ENCODE assay signal across 17 cellular contexts in the genomic region with DNA sequence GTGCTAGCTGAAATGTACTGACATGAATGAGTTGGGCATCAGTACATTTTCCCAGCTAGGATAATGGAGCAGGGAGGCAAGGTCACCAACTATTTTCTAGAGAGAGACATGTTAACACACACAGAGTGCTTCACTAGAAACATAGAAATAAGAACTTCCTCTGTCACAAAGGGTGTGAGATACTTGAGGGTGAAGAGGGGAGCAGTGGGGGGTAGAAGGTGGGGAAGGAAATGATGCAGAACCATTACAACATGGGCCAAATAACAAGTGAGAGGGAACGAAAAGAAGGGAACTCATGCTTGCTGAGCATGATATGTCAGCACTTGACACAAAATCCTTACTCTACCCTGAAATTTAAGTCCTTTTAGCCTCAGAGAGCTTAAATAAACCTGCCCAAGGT.
A peak's percentile ranks its signal among the peaks of the same experiment; 100 is the strongest.
DNase-seq lines count a peak whose midpoint lies in the region; ATAC-seq and TF ChIP-seq lines count a peak whose summit lies in the region.
"Had no signal": no experiment of that assay in that cellular context is flagged by ENCODE, and none has a peak within 500 bp of the region (broad histone marks: within the 10 kb centered on the region; RNA-seq: fewer than 3 reads in every experiment).

No MANE protein-coding gene starts in this region.

- peak overlapping the region; percentile 57 for H3K9ac ChIP-seq in SU-DHL-6 (ENCODE audit: low read length)

- no peaks in the 10 kb centered on the region for H3K79me2 ChIP-seq in SU-DHL-6 (ENCODE audit: insufficient read depth, low read length)

- no peaks in the 10 kb centered on the region for H3K4me1 ChIP-seq in naive thymus-derived CD4-positive, alpha-beta T cell (ENCODE audit: control insufficient read depth in 2 of 2, insufficient read depth in 2 of 2, low read length in 2 of 2)
- H3K4me1 ChIP-seq: SJSA1 had no signal

- intact Hi-C loops in naive thymus-derived CD4-positive, alpha-beta T cell (cut with micrococcal nuclease): no loop called here

- POLR2A ChIA-PET in naive thymus-derived CD4-positive, alpha-beta T cell (lab: Charles Lee): no interaction called here

- peaks cover 0 to 10% (median 0%) of the 10 kb centered on the region in 7 donors for H3K4me1 Mint-ChIP-seq in naive thymus-derived CD4-positive, alpha-beta T cell
- H3K4me1 Mint-ChIP-seq: CD4-positive, alpha-beta memory T cell had no signal

- peak overlapping the region; percentile 61 for H3K4me2 ChIP-seq in SU-DHL-6 (ENCODE audit: low read depth, low read length, poor library complexity, severe bottlenecking)

- ATAC-seq in HG02938 (IDR thresholded peaks at IDR 0.05; ENCODE audit: unreplicated experiment): peak; percentile 25
- ATAC-seq in naive thymus-derived CD4-positive, alpha-beta T cell: peak; percentile 83

- no peak overlapping the region for H3K4me3 ChIP-seq in GM12865 (ENCODE audit: low read depth, low read length)
- H3K4me3 ChIP-seq in SU-DHL-6 (ENCODE audit: insufficient read depth, low read length, poor library complexity, severe bottlenecking): no peak overlapping the region
- no peak overlapping the region for H3K4me3 ChIP-seq in naive thymus-derived CD4-positive, alpha-beta T cell (ENCODE audit: low read length)
- H3K4me3 ChIP-seq: sigmoid colon, SJSA1 had no signal

- peak overlapping the region; percentile 96 for H3K27ac ChIP-seq in SU-DHL-6 (ENCODE audit: low read depth, low read length)
- H3K27ac ChIP-seq in naive thymus-derived CD4-positive, alpha-beta T cell (ENCODE audit: low read depth, low read length): no peak overlapping the region
- H3K27ac ChIP-seq: SJSA1 had no signal

- DNase-seq in GM12865 (ENCODE audit: low read depth) (peak; percentile 68), activated gamma-delta T cell (lab: John Stamatoyannopoulos, UW) (no peak), cerebellar cortex (ENCODE audit: low spot score) (no peak), SHP77 treated with DMSO at 0.1 percent for 48 hours (lab: John Stamatoyannopoulos, UW) (no peak)
- no peak for DNase-seq in naive thymus-derived CD4-positive, alpha-beta T cell
- DNase-seq: activated naive CD4-positive, alpha-beta T cell; CD4-positive, alpha-beta memory T cell; foreskin fibroblast; GF-D8; immature natural killer cell; NCI-H187; NCI-H748 treated with DMSO at 0.1 percent for 48 hours; sigmoid colon had no signal

- TF ChIP-seq CTCF in GM12865 (IDR thresholded peaks at IDR 0.05; ENCODE audit: insufficient read depth, low read depth, low read length, missing control alignments) (no peak), SU-DHL-6 (IDR thresholded peaks at IDR 0.05; ENCODE audit: insufficient read depth, low read length, poor library complexity, severe bottlenecking) (no peak)

- no peaks in the 10 kb centered on the region for H3K9me2 ChIP-seq in SU-DHL-6 (replicated peaks; ENCODE audit: insufficient read depth, low read length)

- H3K36me3 Mint-ChIP-seq in naive thymus-derived CD4-positive, alpha-beta T cell: peaks cover 0 to 3% (median 0%) of the 10 kb centered on the region in 5 donors
- H3K36me3 Mint-ChIP-seq: CD4-positive, alpha-beta memory T cell; immature natural killer cell had no signal

- no peaks in the 10 kb centered on the region for H3K27me3 Mint-ChIP-seq in naive thymus-derived CD4-positive, alpha-beta T cell
- H3K27me3 Mint-ChIP-seq: CD4-positive, alpha-beta memory T cell; stimulated activated naive CD8-positive, alpha-beta T cell treated with anti-CD3 and anti-CD28 coated beads, Interleukin-15, Interleukin-2, amounts not matched to agents 100 ng/mL and 50 ng/mL, for 24 hours had no signal

- H3K27ac Mint-ChIP-seq in naive thymus-derived CD4-positive, alpha-beta T cell: no peak overlapping the region
- H3K27ac Mint-ChIP-seq: stimulated activated naive CD8-positive, alpha-beta T cell treated with anti-CD3 and anti-CD28 coated beads, Interleukin-15, Interleukin-2, amounts not matched to agents 100 ng/mL and 50 ng/mL, for 24 hours had no signal

- no peaks in the 10 kb centered on the region for H3K27me3 ChIP-seq in SU-DHL-6 (ENCODE audit: low read length)
- H3K27me3 ChIP-seq in naive thymus-derived CD4-positive, alpha-beta T cell (ENCODE audit: control insufficient read depth in 2 of 2, insufficient read depth in 2 of 2, low read length in 2 of 2): no peaks in the 10 kb centered on the region
- H3K27me3 ChIP-seq: sigmoid colon, SJSA1 had no signal

- no peaks in the 10 kb centered on the region for H4K20me1 ChIP-seq in SU-DHL-6 (ENCODE audit: low read depth, low read length)

- H2AFZ ChIP-seq in SU-DHL-6 (ENCODE audit: low read depth, low read length, severe bottlenecking): peak overlapping the region; percentile 10

- H3K9me3 Mint-ChIP-seq in naive thymus-derived CD4-positive, alpha-beta T cell: peaks cover 0 to 1% (median 0%) of the 10 kb centered on the region in 11 donors
- H3K9me3 Mint-ChIP-seq: CD4-positive, alpha-beta memory T cell; immature natural killer cell; stimulated activated naive CD8-positive, alpha-beta T cell treated with anti-CD3 and anti-CD28 coated beads, Interleukin-15, Interleukin-2, amounts not matched to agents 100 ng/mL and 50 ng/mL, for 24 hours had no signal

- H3F3A ChIP-seq in SU-DHL-6 (ENCODE audit: insufficient read depth): peaks cover 37% of the 10 kb centered on the region

- H3K36me3 ChIP-seq in SU-DHL-6 (ENCODE audit: low read length): no peaks in the 10 kb centered on the region
- H3K36me3 ChIP-seq in naive thymus-derived CD4-positive, alpha-beta T cell (ENCODE audit: control insufficient read depth in 2 of 3, insufficient read depth in 3 of 3, low read length in 3 of 3): no peaks in the 10 kb centered on the region
- H3K36me3 ChIP-seq: sigmoid colon, SJSA1 had no signal

- no peak overlapping the region for H3K4me3 Mint-ChIP-seq in naive thymus-derived CD4-positive, alpha-beta T cell
- H3K4me3 Mint-ChIP-seq: CD4-positive, alpha-beta memory T cell; immature natural killer cell; stimulated activated naive CD8-positive, alpha-beta T cell treated with anti-CD3 and anti-CD28 coated beads, Interleukin-15, Interleukin-2, amounts not matched to agents 100 ng/mL and 50 ng/mL, for 24 hours had no signal

- CTCF ChIA-PET in naive thymus-derived CD4-positive, alpha-beta T cell (lab: Charles Lee): interaction anchor here (0.7 kb wide), 1 partner anchor 1067 kb away, joined by 3 read pairs; no protein-coding TSS in a partner anchor

- no peaks in the 10 kb centered on the region for H3K9me3 ChIP-seq in SU-DHL-6 (ENCODE audit: insufficient read depth, low read length)
- H3K9me3 ChIP-seq in naive thymus-derived CD4-positive, alpha-beta T cell (ENCODE audit: control insufficient read depth in 2 of 3, low read length in 3 of 3): no peaks in the 10 kb centered on the region
- H3K9me3 ChIP-seq: sigmoid colon, SJSA1 had no signal
